ENCODE assay signal across 1 cellular context in genomic region chr6:21665101-21665435, GRCh38.
TF ChIP-seq lines count a peak whose summit lies in the region.

No MANE protein-coding gene starts in this region.

TF ChIP-seq in HEK293, 187 proteins besides CTCF, POLR2A, EP300 and RAD21 (continued from another document):
- no peak for TF ChIP-seq ATF2 (tag by site-specific recombination; IDR thresholded peaks at IDR 0.05; ENCODE audit: low read depth)
- TF ChIP-seq KLF7 (tag by site-specific recombination; IDR thresholded peaks at IDR 0.05; ENCODE audit: borderline replicate concordance) = no peak
- TF ChIP-seq ZNF571 (tag by site-specific recombination; IDR thresholded peaks at IDR 0.05) = no peak
- no peak for TF ChIP-seq ZNF184 (tag by site-specific recombination; IDR thresholded peaks at IDR 0.05)
- no peak for TF ChIP-seq ZNF747 (tag by site-specific recombination; IDR thresholded peaks at IDR 0.05)
- TF ChIP-seq ZNF112 (tag by site-specific recombination; IDR thresholded peaks at IDR 0.05) = no peak
- no peak for TF ChIP-seq SP3 (tag by site-specific recombination; IDR thresholded peaks at IDR 0.05)
- TF ChIP-seq SETDB1 (IDR thresholded peaks at IDR 0.05; ENCODE audit: insufficient read length, low read length) = no peak
- no peak for TF ChIP-seq ZNF843 (tag by site-specific recombination; IDR thresholded peaks at IDR 0.05)
- TF ChIP-seq, protein P1, sequence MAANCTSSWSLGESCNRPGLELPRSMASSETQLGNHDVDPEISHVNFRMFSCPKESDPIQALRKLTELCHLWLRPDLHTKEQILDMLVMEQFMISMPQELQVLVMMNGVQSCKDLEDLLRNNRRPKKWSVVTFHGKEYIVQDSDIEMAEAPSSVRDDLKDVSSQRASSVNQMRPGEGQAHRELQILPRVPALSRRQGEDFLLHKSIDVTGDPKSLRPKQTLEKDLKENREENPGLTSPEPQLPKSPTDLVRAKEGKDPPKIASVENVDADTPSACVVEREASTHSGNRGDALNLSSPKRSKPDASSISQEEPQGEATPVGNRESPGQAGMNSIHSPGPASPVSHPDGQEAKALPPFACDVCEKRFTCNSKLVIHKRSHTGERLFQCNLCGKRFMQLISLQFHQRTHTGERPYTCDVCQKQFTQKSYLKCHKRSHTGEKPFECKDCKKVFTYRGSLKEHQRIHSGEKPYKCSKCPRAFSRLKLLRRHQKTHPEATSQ (tag by site-specific recombination; IDR thresholded peaks at IDR 0.05) = no peak
- TF ChIP-seq ZNF416 (tag by site-specific recombination; IDR thresholded peaks at IDR 0.05) = no peak
- TF ChIP-seq ZNF664 (tag by site-specific recombination; IDR thresholded peaks at IDR 0.05) = no peak
- no peak for TF ChIP-seq ZNF341 (tag by site-specific recombination; IDR thresholded peaks at IDR 0.05; ENCODE audit: low read depth)
